9 cellular contexts compared by ENCODE assay signal in genomic region chr4:89298160-89298559, GRCh38. TPM values are rescaled to one million over a fixed set of nuclear protein-coding genes. Genes with fewer than 3 reads are reported as not detected.
A peak's percentile ranks its signal among the peaks of the same experiment; 100 is the strongest.
DNase-seq lines count a peak whose midpoint lies in the region; ATAC-seq and TF ChIP-seq lines count a peak whose summit lies in the region.
"Had no signal": no experiment of that assay in that cellular context is flagged by ENCODE, and none has a peak within 500 bp of the region (broad histone marks: within the 10 kb centered on the region; RNA-seq: fewer than 3 reads in every experiment).

No MANE protein-coding gene starts in this region.

- H3K4me1 Mint-ChIP-seq in glutamatergic neuron (ENCODE audit: low read depth, unreplicated experiment) (peaks cover 69% of the 10 kb centered on the region), endodermal cell (peaks cover 7% of the 10 kb centered on the region)

- WGBS in thymus: 7% methylated on average over 2 of the region's 2 CpGs
- 92 to 96% methylated on average over 2 of the region's 2 CpGs for WGBS in endodermal cell (ENCODE audit: insufficient coverage in 1 of 2, insufficient read length in 1 of 2), 2 experiments

- no peak for ATAC-seq in GM18870 (IDR thresholded peaks at IDR 0.05; ENCODE audit: unreplicated experiment)

- H3K27ac Mint-ChIP-seq in glutamatergic neuron (ENCODE audit: unreplicated experiment) (peak overlapping the region; percentile 80), endodermal cell (no peak overlapping the region)

- no peak overlapping the region for H3K9ac ChIP-seq in endodermal cell (ENCODE audit: extremely low read depth, low read length, poor library complexity, severe bottlenecking)

- H3K27ac ChIP-seq in thymus (ENCODE audit: low read depth) (peak overlapping the region; percentile 75), endodermal cell (ENCODE audit: low read depth, low read length) (no peak overlapping the region)

- H3K36me3 ChIP-seq in thymus (ENCODE audit: control insufficient read depth, insufficient read depth) (no peaks in the 10 kb centered on the region), endodermal cell (ENCODE audit: control insufficient read depth, insufficient read depth, low read length) (no peaks in the 10 kb centered on the region)

- H3K9me3 ChIP-seq in thymus (ENCODE audit: control insufficient read depth) (no peaks in the 10 kb centered on the region), endodermal cell (ENCODE audit: control insufficient read depth, low read length) (no peaks in the 10 kb centered on the region)

- H3K27me3 Mint-ChIP-seq in glutamatergic neuron (ENCODE audit: unreplicated experiment) (peaks cover 2% of the 10 kb centered on the region), endodermal cell (ENCODE audit: insufficient read depth) (no peaks in the 10 kb centered on the region)

- H3K36me3 Mint-ChIP-seq in glutamatergic neuron (ENCODE audit: unreplicated experiment) (peaks cover 5% of the 10 kb centered on the region), endodermal cell (ENCODE audit: low read depth) (no peaks in the 10 kb centered on the region)

- H3K27me3 ChIP-seq in thymus (ENCODE audit: control insufficient read depth, insufficient read depth) (no peaks in the 10 kb centered on the region), endodermal cell (ENCODE audit: control insufficient read depth, insufficient read depth, low read length, poor library complexity, severe bottlenecking) (no peaks in the 10 kb centered on the region)

- H3K4me1 ChIP-seq in thymus (ENCODE audit: control insufficient read depth, insufficient read depth, low read length) (peaks cover 17% of the 10 kb centered on the region), endodermal cell (ENCODE audit: control insufficient read depth, insufficient read depth, low read length) (no peaks in the 10 kb centered on the region)

- peaks cover 2% of the 10 kb centered on the region for H3K9me3 Mint-ChIP-seq in glutamatergic neuron (ENCODE audit: unreplicated experiment)
- no peaks in the 10 kb centered on the region for H3K9me3 Mint-ChIP-seq in endodermal cell

- DNase-seq in activated gamma-delta T cell treated with Interleukin-2 at 50 U/mL for 16 hours (peak; percentile 50), activated gamma-delta T cell (lab: John Stamatoyannopoulos, UW) (no peak), NAMALWA (ENCODE audit: low spot score) (peak; percentile 60), glutamatergic neuron (no peak), NCI-H2196 (lab: John Stamatoyannopoulos, UW; ENCODE audit: unreplicated experiment) (no peak), endodermal cell (no peak)
- DNase-seq: IMR-90 had no signal

- H3K4me3 ChIP-seq in thymus (ENCODE audit: low read length) (no peak overlapping the region), endodermal cell (ENCODE audit: low read length) (no peak overlapping the region)

- H3K4me3 Mint-ChIP-seq in glutamatergic neuron (ENCODE audit: unreplicated experiment) (peak overlapping the region; percentile 81), endodermal cell (no peak overlapping the region)

- TF ChIP-seq CTCF in glutamatergic neuron (IDR thresholded peaks at IDR 0.05; ENCODE audit: partially characterized antibody, unreplicated experiment) (no peak), endodermal cell (conservative IDR thresholded peaks at IDR 0.05) (no peak)

RNA-seq across cellular contexts. Expression of gene GPRIN3, which starts 9.4 kb away (rescaled TPM):
- total RNA-seq in glutamatergic neuron (ENCODE audit: unreplicated experiment) (94.3 TPM), endodermal cell (1 to 10 TPM; 2.1 to 2.3 TPM)
- polyA plus RNA-seq in thymus: 2.6 TPM
- 1.5 TPM for polyA plus RNA-seq in endodermal cell (2013, experiment 1 of 2)
- polyA plus RNA-seq in endodermal cell (2013, experiment 2 of 2): 1.4 TPM
- polyA plus RNA-seq: IMR-90 had no signal

Comparison
In these comparisons a context has a peak if more than half of its experiments do, and no peak if none do; other contexts are left out.
1. DNase-seq: peak in activated gamma-delta T cell treated with Interleukin-2 at 50 U/mL for 16 hours (single experiment) and NAMALWA (single experiment); none in activated gamma-delta T cell (single experiment), glutamatergic neuron (single experiment), NCI-H2196 (single experiment) and endodermal cell (single experiment).
2. RNA of gene GPRIN3, which starts 9.4 kb away (total RNA-seq): 94.3 TPM in glutamatergic neuron (single experiment); 2.1 to 2.3 TPM in endodermal cell; every median in the first group is over 10 times any median in the second.